1 cellular context compared by ENCODE assay signal in genomic region chr15:67902579-67902979, GRCh38.
TF ChIP-seq lines count a peak whose summit lies in the region.

No MANE protein-coding gene starts in this region.

TF ChIP-seq in GM12878, 131 proteins besides CTCF, POLR2A, EP300 and RAD21 (continued from another document and continues in another):
- no peak for TF ChIP-seq SPI1 (IDR thresholded peaks at IDR 0.05; ENCODE audit: borderline replicate concordance, insufficient read depth, low read depth, low read length)
- TF ChIP-seq CBX5 (IDR thresholded peaks at IDR 0.05; ENCODE audit: low read depth) = no peak
- peak; percentile 78 for TF ChIP-seq FOXM1 (IDR thresholded peaks at IDR 0.05; ENCODE audit: low read depth, low read length)
- TF ChIP-seq SRF (IDR thresholded peaks at IDR 0.05; ENCODE audit: low read depth in 2 of 2, low read length in 2 of 2) = peak in 1 of 2 experiments; percentile 40; a peak in 1 of 4 replicates
- TF ChIP-seq USF1 (IDR thresholded peaks at IDR 0.05; ENCODE audit: borderline replicate concordance, extremely low read length, insufficient read depth, low read depth, low read length) = no peak
- TF ChIP-seq SMARCA5 (IDR thresholded peaks at IDR 0.05) = no peak
- TF ChIP-seq PKNOX1 (IDR thresholded peaks at IDR 0.05) = no peak
- TF ChIP-seq ELK1 (IDR thresholded peaks at IDR 0.05; ENCODE audit: low read depth, low read length) = no peak
- no peak for TF ChIP-seq ASH2L (IDR thresholded peaks at IDR 0.05; ENCODE audit: borderline replicate concordance, low read depth)
- TF ChIP-seq BCL11A (IDR thresholded peaks at IDR 0.05; ENCODE audit: low read depth, low read length) = 0 out of 2 replicates have a peak, but pooled peaks have one; percentile 28
- no peak for TF ChIP-seq KLF5 (IDR thresholded peaks at IDR 0.05; ENCODE audit: partially characterized antibody)
- no peak for TF ChIP-seq RELB (IDR thresholded peaks at IDR 0.05; ENCODE audit: low read depth)
- 0 out of 2 replicates have a peak, but pooled peaks have one; percentile 26 for TF ChIP-seq PAX5 (IDR thresholded peaks at IDR 0.05; ENCODE audit: borderline replicate concordance, low read depth, low read length)
- TF ChIP-seq IRF5 (IDR thresholded peaks at IDR 0.05; ENCODE audit: borderline replicate concordance) = no peak
- TF ChIP-seq ESRRA (IDR thresholded peaks at IDR 0.05; ENCODE audit: low read length) = no peak
- TF ChIP-seq CEBPZ (IDR thresholded peaks at IDR 0.05; ENCODE audit: low read depth, low read length) = no peak
- no peak for TF ChIP-seq ATF7 (IDR thresholded peaks at IDR 0.05; ENCODE audit: low read depth)
- no peak for TF ChIP-seq FOXK2 (IDR thresholded peaks at IDR 0.05)
- peak in 1 of 2 experiments; percentile 31; a peak in 1 of 4 replicates for TF ChIP-seq ETV6 (conservative IDR thresholded peaks at IDR 0.05 in 1 of 2, IDR thresholded peaks at IDR 0.05 in 1 of 2; ENCODE audit: borderline replicate concordance in 1 of 2, low read depth in 1 of 2)
- peak; percentile 35; the same call in 1 of the 2 replicates for TF ChIP-seq IKZF1 (conservative IDR thresholded peaks at IDR 0.05)
- no peak for TF ChIP-seq RCOR1 (conservative IDR thresholded peaks at IDR 0.05; ENCODE audit: low read depth, low read length)
- TF ChIP-seq CHD2 (IDR thresholded peaks at IDR 0.05; ENCODE audit: borderline replicate concordance, low read depth, low read length) = no peak
- TF ChIP-seq SUPT20H (IDR thresholded peaks at IDR 0.05; ENCODE audit: borderline replicate concordance, control insufficient read depth, low read depth, low read length) = no peak
- no peak for TF ChIP-seq ZBTB33 (IDR thresholded peaks at IDR 0.05)
- TF ChIP-seq HCFC1 (IDR thresholded peaks at IDR 0.05; ENCODE audit: low read length) = no peak
- TF ChIP-seq E4F1 (IDR thresholded peaks at IDR 0.05; ENCODE audit: borderline replicate concordance, partially characterized antibody) = no peak
- no peak for TF ChIP-seq SMAD1 (IDR thresholded peaks at IDR 0.05; ENCODE audit: low read depth, partially characterized antibody)
- TF ChIP-seq WRNIP1 (IDR thresholded peaks at IDR 0.05; ENCODE audit: borderline replicate concordance, low read depth, low read length) = no peak
- TF ChIP-seq YBX1 (IDR thresholded peaks at IDR 0.05) = no peak
- TF ChIP-seq NR2C2 (IDR thresholded peaks at IDR 0.05; ENCODE audit: borderline replicate concordance, control insufficient read depth, insufficient read length, low read depth) = no peak
- peak; percentile 65; the same call in 1 of the 2 replicates for TF ChIP-seq RUNX3 (IDR thresholded peaks at IDR 0.05; ENCODE audit: low read length)
- TF ChIP-seq ATF2 (IDR thresholded peaks at IDR 0.05; ENCODE audit: low read length) = no peak; the same call in none of the 2 replicates
- no peak for TF ChIP-seq ZNF207 (IDR thresholded peaks at IDR 0.05; ENCODE audit: borderline replicate concordance)
- TF ChIP-seq RBBP5 (conservative IDR thresholded peaks at IDR 0.05) = no peak
- peak; percentile 74; the same call in 1 of the 2 replicates for TF ChIP-seq TCF12 (IDR thresholded peaks at IDR 0.05; ENCODE audit: low read depth, low read length)
- 0 out of 2 replicates have a peak, but pooled peaks have one; percentile 4 for TF ChIP-seq SMC3 (IDR thresholded peaks at IDR 0.05; ENCODE audit: borderline replicate concordance, low read length)
- no peak; the same call in 1 of the 2 replicates for TF ChIP-seq TAF1 (IDR thresholded peaks at IDR 0.05; ENCODE audit: borderline replicate concordance, low read depth, low read length)
- TF ChIP-seq POLR2AphosphoS5 (IDR thresholded peaks at IDR 0.05; ENCODE audit: low read length) = no peak
- TF ChIP-seq IRF3 (IDR thresholded peaks at IDR 0.05) = no peak
